In genomic region chr3:69763976-69764851, GRCh38 we compare ENCODE assay signal across 8 cellular contexts. TPM values are rescaled to one million over a fixed set of nuclear protein-coding genes. Genes with fewer than 3 reads are reported as not detected.
DNase-seq lines count a peak whose midpoint lies in the region; ATAC-seq and TF ChIP-seq lines count a peak whose summit lies in the region.

No MANE protein-coding gene starts in this region.

- no peaks in the 10 kb centered on the region for H3K27me3 ChIP-seq in BLaER1
- no peaks in the 10 kb centered on the region for H3K27me3 ChIP-seq in adrenal gland
- H3K27me3 ChIP-seq in muscle layer of colon (ENCODE audit: control insufficient read depth in 1 of 2, insufficient read depth in 2 of 2, low read length in 2 of 2) = no peaks in the 10 kb centered on the region

- H3K4me3 ChIP-seq in BLaER1 (no peak overlapping the region), adrenal gland (no peak overlapping the region), muscle layer of colon (ENCODE audit: low read depth in 1 of 2, low read length in 2 of 2) (peak overlapping the region in 1 of 2 donors; percentile 16)

- no peaks in the 10 kb centered on the region for H3K36me3 ChIP-seq in BLaER1
- H3K36me3 ChIP-seq in adrenal gland (replicated peaks in 1 of 2) = no peaks in the 10 kb centered on the region
- H3K36me3 ChIP-seq in muscle layer of colon (ENCODE audit: insufficient read depth, low read length) = no peaks in the 10 kb centered on the region

- 48 to 61% (median 55%) methylated on average over 5 of the region's 5 CpGs for WGBS in adrenal gland, 4 donors

- DNase-seq in adrenal gland (no peak), retina (no peak), GOT3 (lab: John Stamatoyannopoulos, UW) (no peak)

- ATAC-seq in HG03159 (IDR thresholded peaks at IDR 0.05; ENCODE audit: unreplicated experiment) (peak; percentile 60), GM21367 (IDR thresholded peaks at IDR 0.05; ENCODE audit: unreplicated experiment) (no peak), GM19035 (IDR thresholded peaks at IDR 0.05; ENCODE audit: unreplicated experiment) (no peak)

- H3K27ac ChIP-seq in BLaER1 (no peak overlapping the region; the same call in 1 of the 2 replicates), adrenal gland (peak overlapping the region in 4 of 5 donors; percentile 43 to 65 (median 50)), muscle layer of colon (ENCODE audit: low read depth, low read length) (peak overlapping the region; percentile 63)

- TF ChIP-seq CTCF in adrenal gland (IDR thresholded peaks at IDR 0.05) = no peak

- H3K4me1 ChIP-seq in BLaER1 = peaks cover 18% of the 10 kb centered on the region; the same call in 1 of the 2 replicates
- H3K4me1 ChIP-seq in adrenal gland (replicated peaks in 1 of 2) = peaks cover 28 to 55% of the 10 kb centered on the region in 2 donors
- H3K4me1 ChIP-seq in muscle layer of colon (ENCODE audit: insufficient read depth, low read length) = peaks cover 68% of the 10 kb centered on the region

- H3K9ac ChIP-seq in BLaER1 = no peak overlapping the region
- peak overlapping the region; percentile 14 for H3K9ac ChIP-seq in muscle layer of colon (ENCODE audit: low read length)

- no peak for TF ChIP-seq POLR2A in adrenal gland (IDR thresholded peaks at IDR 0.05)

- H3K9me3 ChIP-seq in BLaER1 (no peaks in the 10 kb centered on the region), adrenal gland (replicated peaks in 1 of 3) (no peaks in the 10 kb centered on the region), muscle layer of colon (ENCODE audit: low read length) (no peaks in the 10 kb centered on the region)

- intact Hi-C loops in adrenal gland (cut with DNase I) = no loop called here

- H4K20me1 ChIP-seq in BLaER1 = no peaks in the 10 kb centered on the region

- peak overlapping the region; percentile 52 for H3K4me2 ChIP-seq in BLaER1

RNA-seq across cellular contexts. Expression of gene MITF, which starts 24.9 kb away (rescaled TPM):
- 10 to 100 TPM in 6 of 8 donors, 1 to 10 TPM in 2; 7.5 to 23.4 (median 15.2) TPM for total RNA-seq in adrenal gland
- 1 to 10 TPM; 2.4 to 9.2 (median 4.9) TPM for polyA plus RNA-seq in adrenal gland
